In genomic region chr2:70995227-70995729, GRCh38 we compare ENCODE assay signal across 1 cellular context.
TF ChIP-seq lines count a peak whose summit lies in the region.

No MANE protein-coding gene starts in this region.

TF ChIP-seq in IMR-90, 13 proteins besides CTCF, POLR2A, EP300 and RAD21 (continued from another document):
- no peak for TF ChIP-seq NFE2L2 (IDR thresholded peaks at IDR 0.05; ENCODE audit: low read depth, low read length)
- no peak for TF ChIP-seq SMC3 (IDR thresholded peaks at IDR 0.05; ENCODE audit: low read depth, low read length)
- TF ChIP-seq ELK1 (IDR thresholded peaks at IDR 0.05; ENCODE audit: borderline replicate concordance, low read depth, low read length): no peak
TF ChIP-seq in IMR-90: peak in this region for 0.
